34 cellular contexts compared by ENCODE assay signal in the genomic region with DNA sequence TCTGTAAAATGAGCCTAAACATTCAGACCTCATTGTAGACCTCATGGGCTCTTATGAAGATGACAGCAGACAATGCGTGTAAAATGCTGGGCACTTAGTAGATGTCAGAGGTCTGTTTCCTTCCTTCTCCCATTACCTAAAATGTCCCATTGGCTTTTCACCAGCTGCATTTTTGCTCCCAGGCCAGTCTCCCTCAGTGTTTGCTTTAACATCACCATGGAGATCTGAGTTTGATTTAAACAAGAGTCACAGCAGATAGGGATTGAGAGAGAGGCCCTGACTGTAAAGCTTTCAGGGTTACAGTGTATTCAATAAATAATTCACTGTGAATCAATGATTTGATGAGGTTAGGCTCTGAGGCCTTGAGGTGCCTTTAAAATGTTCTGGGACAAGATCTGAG. TPM values are rescaled to one million over a fixed set of nuclear protein-coding genes. Genes with fewer than 3 reads are reported as not detected.
DNase-seq lines count a peak whose midpoint lies in the region; ATAC-seq and TF ChIP-seq lines count a peak whose summit lies in the region.
"Had no signal": no experiment of that assay in that cellular context is flagged by ENCODE, and none has a peak within 500 bp of the region (broad histone marks: within the 10 kb centered on the region; RNA-seq: fewer than 3 reads in every experiment).

No MANE protein-coding gene starts in this region.

- DNase-seq in Caco-2 (no peak), NCI-H2029 (lab: John Stamatoyannopoulos, UW) (peak; percentile 57), esophagus muscularis mucosa (ENCODE audit: extremely low spot score) (no peak), osteocyte (ENCODE audit: extremely low spot score, unreplicated experiment) (peak; percentile 8), DMS153 treated with DMSO at 0.1 percent for 48 hours (lab: John Stamatoyannopoulos, UW; ENCODE audit: unreplicated experiment) (no peak), caudate nucleus (lab: John Stamatoyannopoulos, UW) (no peak)
- DNase-seq: activated CD4-positive, alpha-beta T cell treated with anti-CD3 and anti-CD28 coated beads for 36 hours; activated CD8-positive, alpha-beta T cell treated with anti-CD3 and anti-CD28 coated beads, Interleukin-2, amount 10 ng/mL, durations not matched to agents 7 days and 5 days; COR-L47; DMS79 treated with DMSO at 0.1 percent for 48 hours; GDM1; MM.1S; NCI-H146; NCI-H2171 treated with DMSO at 0.1 percent for 48 hours; NCI-H524; right lobe of liver; SIG-M5; stimulated activated CD4-positive, alpha-beta T cell treated with anti-CD3 and anti-CD28 coated beads, Interleukin-2, amount 100 ng/mL, for 48 hours; stimulated activated naive CD8-positive, alpha-beta T cell treated with anti-CD3 and anti-CD28 coated beads, Interleukin-15, amount 100 ng/mL, for 72 hours; T1000 had no signal

- ATAC-seq in GM19463 (IDR thresholded peaks at IDR 0.05; ENCODE audit: unreplicated experiment), result no peak
- ATAC-seq: activated CD4-positive, alpha-beta T cell treated with anti-CD3 and anti-CD28 coated beads for 36 hours; activated CD8-positive, alpha-beta T cell treated with anti-CD3 and anti-CD28 coated beads, Interleukin-2, amount 10 ng/mL, durations not matched to agents 7 days and 5 days; body of pancreas; HCT116; Panc1; stimulated activated naive CD8-positive, alpha-beta T cell treated with anti-CD3 and anti-CD28 coated beads, Interleukin-15, amount 100 ng/mL, for 72 hours had no signal

- TF ChIP-seq CTCF in Caco-2 (IDR thresholded peaks at IDR 0.05; ENCODE audit: insufficient read depth in 1 of 2, low read depth in 1 of 2, low read length in 1 of 2, severe bottlenecking in 1 of 2, unreplicated experiment in 1 of 2) (no peak), esophagus muscularis mucosa (IDR thresholded peaks at IDR 0.05) (no peak), osteocyte (IDR thresholded peaks at IDR 0.05) (no peak)

- H3K9me3 Mint-ChIP-seq in Caco-2 (ENCODE audit: unreplicated experiment) (peaks cover 43% of the 10 kb centered on the region), osteocyte (ENCODE audit: unreplicated experiment) (peaks cover 26% of the 10 kb centered on the region)

- no peak overlapping the region for H3K4me3 Mint-ChIP-seq in Caco-2 (ENCODE audit: unreplicated experiment)
- H3K4me3 Mint-ChIP-seq in osteocyte (ENCODE audit: unreplicated experiment), result no peak overlapping the region
- H3K4me3 Mint-ChIP-seq: activated CD4-positive, alpha-beta T cell treated with anti-CD3 and anti-CD28 coated beads for 36 hours; activated CD8-positive, alpha-beta T cell treated with anti-CD3 and anti-CD28 coated beads, Interleukin-2, amount 10 ng/mL, durations not matched to agents 7 days and 5 days; activated naive CD4-positive, alpha-beta T cell treated with anti-CD3 and anti-CD28 coated beads, Interleukin-2, amount 10 ng/mL, durations not matched to agents 7 days and 5 days; memory B cell; stimulated activated naive CD8-positive, alpha-beta T cell treated with anti-CD3 and anti-CD28 coated beads, Interleukin-15, amount 100 ng/mL, for 72 hours had no signal

- intact Hi-C loops in Caco-2 (cut with micrococcal nuclease; ENCODE audit: unreplicated experiment), result no loop called here
- intact Hi-C loops in esophagus muscularis mucosa (cut with DNase I), result no loop called here

- WGBS in esophagus muscularis mucosa, result 23% methylated on average over 1 of the region's 1 CpG

- BruUV-seq in Caco-2 (replicated peaks; lab: Mats Ljungman, UMichigan), result no TSS peak

- TF ChIP-seq POLR2A in esophagus muscularis mucosa (IDR thresholded peaks at IDR 0.05; ENCODE audit: low read depth), result no peak

- CTCF ChIA-PET in Caco-2 (lab: Charles Lee), result no interaction called here

- no peak for TF ChIP-seq EP300 in esophagus muscularis mucosa (IDR thresholded peaks at IDR 0.05)

- no peak overlapping the region for H3K4me3 ChIP-seq in Caco-2 (ENCODE audit: low read depth, low read length)
- H3K4me3 ChIP-seq in esophagus muscularis mucosa, result no peak overlapping the region
- H3K4me3 ChIP-seq: adrenal gland, BLaER1, body of pancreas, right lobe of liver had no signal

- H3K27me3 Mint-ChIP-seq in Caco-2 (ENCODE audit: insufficient read depth, unreplicated experiment) (no peaks in the 10 kb centered on the region), osteocyte (ENCODE audit: unreplicated experiment) (peaks cover 49% of the 10 kb centered on the region)
- H3K27me3 Mint-ChIP-seq: progenitor cell of endocrine pancreas had no signal

- H3K9me3 ChIP-seq in Caco-2 (peaks cover 10% of the 10 kb centered on the region), esophagus muscularis mucosa (peaks cover 0 to 28% (median 25%) of the 10 kb centered on the region in 4 donors)
- H3K9me3 ChIP-seq: body of pancreas had no signal

- H3K36me3 Mint-ChIP-seq in Caco-2 (ENCODE audit: insufficient read depth, unreplicated experiment) (peaks cover 9% of the 10 kb centered on the region), osteocyte (ENCODE audit: unreplicated experiment) (peaks cover 2% of the 10 kb centered on the region)
- H3K36me3 Mint-ChIP-seq: activated naive CD4-positive, alpha-beta T cell treated with anti-CD3 and anti-CD28 coated beads, Interleukin-2, amount 10 ng/mL, durations not matched to agents 7 days and 5 days had no signal

- H3K36me3 ChIP-seq in Caco-2 (ENCODE audit: control insufficient read depth, insufficient read depth, low read length), result no peaks in the 10 kb centered on the region
- no peaks in the 10 kb centered on the region for H3K36me3 ChIP-seq in esophagus muscularis mucosa
- H3K36me3 ChIP-seq: adrenal gland, right lobe of liver had no signal

- H3K27me3 ChIP-seq in Caco-2 (replicated peaks; ENCODE audit: control insufficient read depth, insufficient read depth, low read length) (no peaks in the 10 kb centered on the region), esophagus muscularis mucosa (no peaks in the 10 kb centered on the region)
- H3K27me3 ChIP-seq: adrenal gland, BLaER1, right lobe of liver had no signal

- peaks cover 25% of the 10 kb centered on the region for H3K4me1 Mint-ChIP-seq in Caco-2 (ENCODE audit: low read depth, unreplicated experiment)
- H3K4me1 Mint-ChIP-seq in osteocyte (ENCODE audit: unreplicated experiment), result no peaks in the 10 kb centered on the region
- H3K4me1 Mint-ChIP-seq: activated CD4-positive, alpha-beta T cell treated with anti-CD3 and anti-CD28 coated beads for 36 hours; activated naive CD4-positive, alpha-beta T cell treated with anti-CD3 and anti-CD28 coated beads, Interleukin-2, amount 10 ng/mL, durations not matched to agents 7 days and 5 days; memory B cell; stimulated activated naive CD8-positive, alpha-beta T cell treated with anti-CD3 and anti-CD28 coated beads, Interleukin-15, amount 100 ng/mL, for 72 hours had no signal

- H3K27ac Mint-ChIP-seq in Caco-2 (ENCODE audit: unreplicated experiment), result peak overlapping the region; percentile 62
- H3K27ac Mint-ChIP-seq in osteocyte (ENCODE audit: unreplicated experiment), result no peak overlapping the region
- H3K27ac Mint-ChIP-seq: activated CD4-positive, alpha-beta T cell treated with anti-CD3 and anti-CD28 coated beads for 36 hours; activated CD8-positive, alpha-beta T cell treated with anti-CD3 and anti-CD28 coated beads, Interleukin-2, amount 10 ng/mL, durations not matched to agents 7 days and 5 days; activated naive CD4-positive, alpha-beta T cell treated with anti-CD3 and anti-CD28 coated beads, Interleukin-2, amount 10 ng/mL, durations not matched to agents 7 days and 5 days; memory B cell; progenitor cell of endocrine pancreas; stimulated activated naive CD8-positive, alpha-beta T cell treated with anti-CD3 and anti-CD28 coated beads, Interleukin-15, amount 100 ng/mL, for 72 hours had no signal

- H3K27ac ChIP-seq in esophagus muscularis mucosa (replicated peaks in 1 of 4) (peak overlapping the region; percentile 77 to 82 (median 78)), caudate nucleus (ENCODE audit: low read depth, low read length) (no peak overlapping the region)
- H3K27ac ChIP-seq: adrenal gland, BLaER1, body of pancreas, KMS-11, right lobe of liver, VCaP had no signal

- H3K4me1 ChIP-seq in Caco-2 (peaks cover 20% of the 10 kb centered on the region), esophagus muscularis mucosa (peaks cover 3 to 47% (median 39%) of the 10 kb centered on the region in 4 donors)
- H3K4me1 ChIP-seq: adrenal gland, body of pancreas, right lobe of liver had no signal

- POLR2A ChIA-PET in Caco-2 (lab: Charles Lee), result no interaction called here

RNA-seq across cellular contexts. Expression of gene PSAPL1, which starts 24.3 kb away (rescaled TPM):
- 14.3 and 14.7 TPM in 2 replicates for total RNA-seq in Caco-2 (2022)
- not detected for total RNA-seq in esophagus muscularis mucosa
- total RNA-seq in osteocyte, result not detected in 2 replicates
- total RNA-seq: activated CD4-positive, alpha-beta T cell treated with anti-CD3 and anti-CD28 coated beads for 36 hours; activated CD8-positive, alpha-beta T cell treated with anti-CD3 and anti-CD28 coated beads, Interleukin-2, amount 10 ng/mL, durations not matched to agents 7 days and 5 days; adrenal gland; cerebellum; dermis microvascular lymphatic vessel endothelial cell; frontal cortex; right lobe of liver had no signal

Comparison
In these comparisons a context has a peak if more than half of its experiments do, and no peak if none do; other contexts are left out.
1. DNase-seq: peak in NCI-H2029 (single experiment) and osteocyte (single experiment); none in Caco-2 (0 of 2), esophagus muscularis mucosa (single experiment), DMS153 treated with DMSO at 0.1 percent for 48 hours (single experiment) and caudate nucleus (0 of 61).
2. RNA of gene PSAPL1, which starts 24.3 kb away (total RNA-seq): 14.3 to 14.7 TPM in Caco-2; not detected in esophagus muscularis mucosa and not detected in osteocyte; every median in the first group is over 10 times any median in the second.